4 cellular contexts compared by ENCODE assay signal in genomic region chrX:152403515-152403914, GRCh38.
A peak's percentile ranks its signal among the peaks of the same experiment; 100 is the strongest.
TF ChIP-seq lines count a peak whose summit lies in the region.

No MANE protein-coding gene starts in this region.

TF ChIP-seq in A549, 52 proteins besides CTCF, POLR2A, EP300 and RAD21 (continued from another document):
- TF ChIP-seq MAFK (IDR thresholded peaks at IDR 0.05; ENCODE audit: partially characterized antibody): peak; percentile 22
- no peak for TF ChIP-seq HOXB13 (CRISPR knock-in tag; IDR thresholded peaks at IDR 0.05; ENCODE audit: low read depth)
- TF ChIP-seq, protein P1, sequence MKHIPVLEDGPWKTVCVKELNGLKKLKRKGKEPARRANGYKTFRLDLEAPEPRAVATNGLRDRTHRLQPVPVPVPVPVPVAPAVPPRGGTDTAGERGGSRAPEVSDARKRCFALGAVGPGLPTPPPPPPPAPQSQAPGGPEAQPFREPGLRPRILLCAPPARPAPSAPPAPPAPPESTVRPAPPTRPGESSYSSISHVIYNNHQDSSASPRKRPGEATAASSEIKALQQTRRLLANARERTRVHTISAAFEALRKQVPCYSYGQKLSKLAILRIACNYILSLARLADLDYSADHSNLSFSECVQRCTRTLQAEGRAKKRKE (CRISPR knock-in tag; IDR thresholded peaks at IDR 0.05; ENCODE audit: low read depth): no peak
TF ChIP-seq in A549: peak in this region for 1.

TF ChIP-seq in HEK293, 187 proteins besides CTCF, POLR2A, EP300 and RAD21 (continued from another document):
- TF ChIP-seq ZSCAN4 (tag by site-specific recombination; IDR thresholded peaks at IDR 0.05) (peak; percentile 39; the same call in 1 of the 2 replicates), SCRT2 (tag by site-specific recombination; IDR thresholded peaks at IDR 0.05) (no peak)

TF ChIP-seq in K562, 482 proteins besides CTCF, POLR2A, EP300 and RAD21 (continued from another document):
- TF ChIP-seq, protein P2, sequence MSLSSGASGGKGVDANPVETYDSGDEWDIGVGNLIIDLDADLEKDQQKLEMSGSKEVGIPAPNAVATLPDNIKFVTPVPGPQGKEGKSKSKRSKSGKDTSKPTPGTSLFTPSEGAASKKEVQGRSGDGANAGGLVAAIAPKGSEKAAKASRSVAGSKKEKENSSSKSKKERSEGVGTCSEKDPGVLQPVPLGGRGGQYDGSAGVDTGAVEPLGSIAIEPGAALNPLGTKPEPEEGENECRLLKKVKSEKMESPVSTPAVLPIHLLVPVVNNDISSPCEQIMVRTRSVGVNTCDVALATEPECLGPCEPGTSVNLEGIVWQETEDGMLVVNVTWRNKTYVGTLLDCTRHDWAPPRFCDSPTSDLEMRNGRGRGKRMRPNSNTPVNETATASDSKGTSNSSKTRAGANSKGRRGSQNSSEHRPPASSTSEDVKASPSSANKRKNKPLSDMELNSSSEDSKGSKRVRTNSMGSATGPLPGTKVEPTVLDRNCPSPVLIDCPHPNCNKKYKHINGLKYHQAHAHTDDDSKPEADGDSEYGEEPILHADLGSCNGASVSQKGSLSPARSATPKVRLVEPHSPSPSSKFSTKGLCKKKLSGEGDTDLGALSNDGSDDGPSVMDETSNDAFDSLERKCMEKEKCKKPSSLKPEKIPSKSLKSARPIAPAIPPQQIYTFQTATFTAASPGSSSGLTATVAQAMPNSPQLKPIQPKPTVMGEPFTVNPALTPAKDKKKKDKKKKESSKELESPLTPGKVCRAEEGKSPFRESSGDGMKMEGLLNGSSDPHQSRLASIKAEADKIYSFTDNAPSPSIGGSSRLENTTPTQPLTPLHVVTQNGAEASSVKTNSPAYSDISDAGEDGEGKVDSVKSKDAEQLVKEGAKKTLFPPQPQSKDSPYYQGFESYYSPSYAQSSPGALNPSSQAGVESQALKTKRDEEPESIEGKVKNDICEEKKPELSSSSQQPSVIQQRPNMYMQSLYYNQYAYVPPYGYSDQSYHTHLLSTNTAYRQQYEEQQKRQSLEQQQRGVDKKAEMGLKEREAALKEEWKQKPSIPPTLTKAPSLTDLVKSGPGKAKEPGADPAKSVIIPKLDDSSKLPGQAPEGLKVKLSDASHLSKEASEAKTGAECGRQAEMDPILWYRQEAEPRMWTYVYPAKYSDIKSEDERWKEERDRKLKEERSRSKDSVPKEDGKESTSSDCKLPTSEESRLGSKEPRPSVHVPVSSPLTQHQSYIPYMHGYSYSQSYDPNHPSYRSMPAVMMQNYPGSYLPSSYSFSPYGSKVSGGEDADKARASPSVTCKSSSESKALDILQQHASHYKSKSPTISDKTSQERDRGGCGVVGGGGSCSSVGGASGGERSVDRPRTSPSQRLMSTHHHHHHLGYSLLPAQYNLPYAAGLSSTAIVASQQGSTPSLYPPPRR (CRISPR knock-in tag; IDR thresholded peaks at IDR 0.05; ENCODE audit: borderline replicate concordance): no peak
- TF ChIP-seq NFXL1 (CRISPR knock-in tag; IDR thresholded peaks at IDR 0.05) (no peak), RBM25 (IDR thresholded peaks at IDR 0.05; ENCODE audit: low read depth, low read length, severe bottlenecking) (no peak), C11orf30 (IDR thresholded peaks at IDR 0.05; ENCODE audit: low read depth) (peak; percentile 75), ZNF311 (CRISPR knock-in tag; IDR thresholded peaks at IDR 0.05) (no peak), MAFG (tag; conservative IDR thresholded peaks at IDR 0.05) (peak; percentile 62; the same call in 1 of the 2 replicates), MAFF (IDR thresholded peaks at IDR 0.05; ENCODE audit: low read length) (peak; percentile 42; the same call in 1 of the 2 replicates), MEF2D (tag; conservative IDR thresholded peaks at IDR 0.05; ENCODE audit: low read depth) (no peak)

TF ChIP-seq in WTC11, 78 proteins besides CTCF, POLR2A, EP300 and RAD21:
- TF ChIP-seq, protein P3, sequence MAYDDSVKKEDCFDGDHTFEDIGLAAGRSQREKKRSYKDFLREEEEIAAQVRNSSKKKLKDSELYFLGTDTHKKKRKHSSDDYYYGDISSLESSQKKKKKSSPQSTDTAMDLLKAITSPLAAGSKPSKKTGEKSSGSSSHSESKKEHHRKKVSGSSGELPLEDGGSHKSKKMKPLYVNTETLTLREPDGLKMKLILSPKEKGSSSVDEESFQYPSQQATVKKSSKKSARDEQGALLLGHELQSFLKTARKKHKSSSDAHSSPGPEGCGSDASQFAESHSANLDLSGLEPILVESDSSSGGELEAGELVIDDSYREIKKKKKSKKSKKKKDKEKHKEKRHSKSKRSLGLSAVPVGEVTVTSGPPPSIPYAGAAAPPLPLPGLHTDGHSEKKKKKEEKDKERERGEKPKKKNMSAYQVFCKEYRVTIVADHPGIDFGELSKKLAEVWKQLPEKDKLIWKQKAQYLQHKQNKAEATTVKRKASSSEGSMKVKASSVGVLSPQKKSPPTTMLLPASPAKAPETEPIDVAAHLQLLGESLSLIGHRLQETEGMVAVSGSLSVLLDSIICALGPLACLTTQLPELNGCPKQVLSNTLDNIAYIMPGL (CRISPR knock-in tag; IDR thresholded peaks at IDR 0.05): no peak
- TF ChIP-seq KAT7 (CRISPR knock-in tag; IDR thresholded peaks at IDR 0.05; ENCODE audit: borderline replicate concordance) (no peak), PRRX2 (CRISPR knock-in tag; IDR thresholded peaks at IDR 0.05) (no peak), ATF6 (CRISPR knock-in tag; IDR thresholded peaks at IDR 0.05) (no peak), ETV6 (CRISPR knock-in tag; IDR thresholded peaks at IDR 0.05) (no peak), SMAD4 (CRISPR knock-in tag; IDR thresholded peaks at IDR 0.05) (no peak), E2F1 (CRISPR knock-in tag; IDR thresholded peaks at IDR 0.05) (no peak), STAT6 (CRISPR knock-in tag; conservative IDR thresholded peaks at IDR 0.05; ENCODE audit: low read depth) (no peak), ZNF396 (CRISPR knock-in tag; IDR thresholded peaks at IDR 0.05; ENCODE audit: borderline replicate concordance) (no peak), ZNF532 (CRISPR knock-in tag; IDR thresholded peaks at IDR 0.05; ENCODE audit: borderline replicate concordance) (no peak)
TF ChIP-seq in WTC11: peak in this region for 0.
